In the genomic region with DNA sequence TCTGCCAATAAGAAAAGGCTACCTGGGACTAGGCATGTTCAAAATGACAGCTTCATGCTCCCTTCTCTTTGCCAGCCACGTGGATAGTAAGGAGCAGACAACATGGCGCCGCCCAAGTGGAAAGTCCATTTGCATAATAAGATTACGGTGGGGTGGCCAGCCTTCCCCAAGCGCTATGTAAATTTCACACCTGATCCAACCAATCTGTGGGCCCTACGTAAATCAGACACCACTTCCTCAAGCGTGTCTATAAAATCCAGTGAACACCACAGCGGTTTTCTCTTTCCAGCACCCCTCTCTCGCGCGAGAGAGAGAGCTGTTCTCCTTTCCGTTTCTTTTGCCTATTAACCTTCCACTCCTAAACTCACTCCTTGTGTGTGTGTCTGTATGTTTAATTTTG, we compare ENCODE assay signal across 27 cellular contexts.
DNase-seq lines count a peak whose midpoint lies in the region; ATAC-seq, FAIRE-seq and TF ChIP-seq lines count a peak whose summit lies in the region.
"Had no signal": no experiment of that assay in that cellular context is flagged by ENCODE, and none has a peak within 500 bp of the region (broad histone marks: within the 10 kb centered on the region; RNA-seq: fewer than 3 reads in every experiment).

No MANE protein-coding gene starts in this region.

- no peak for TF ChIP-seq CTCF in H1 (IDR thresholded peaks at IDR 0.05; ENCODE audit: control extremely low read depth in 1 of 3, insufficient read depth in 1 of 3, low read depth in 1 of 3, low read length in 3 of 3)
- no peak for TF ChIP-seq CTCF in OCI-LY7 (conservative IDR thresholded peaks at IDR 0.05; ENCODE audit: low read length)

- H3K27ac ChIP-seq in H1 (ENCODE audit: low read depth, low read length) (no peak overlapping the region), OCI-LY7 (ENCODE audit: low read depth, low read length, poor library complexity, severe bottlenecking) (no peak overlapping the region)
- H3K27ac ChIP-seq: cardiac muscle cell, GM23248, heart right ventricle, neutrophil, tibial artery had no signal

- no peak for ATAC-seq in HG03045 (IDR thresholded peaks at IDR 0.05; ENCODE audit: unreplicated experiment)
- ATAC-seq: CD8-positive, alpha-beta T cell; heart right ventricle; right cardiac atrium had no signal

- H3K4me3 ChIP-seq in H1 (ENCODE audit: extremely low read depth in 1 of 4, insufficient read depth in 2 of 4, low read depth in 3 of 4, low read length in 4 of 4), result no peak overlapping the region
- no peak overlapping the region for H3K4me3 ChIP-seq in OCI-LY7 (ENCODE audit: low read depth, low read length, poor library complexity, severe bottlenecking)
- H3K4me3 ChIP-seq: cardiac muscle cell, GM23248, heart right ventricle, tibial artery had no signal

- H3K14ac ChIP-seq in H1 (ENCODE audit: insufficient read length), result no peak overlapping the region

- H3K9me2 ChIP-seq in OCI-LY7 (ENCODE audit: insufficient read depth, low read length), result no peaks in the 10 kb centered on the region

- H3K79me1 ChIP-seq in H1 (ENCODE audit: low read depth, low read length), result no peaks in the 10 kb centered on the region

- peak overlapping the region; percentile 38; the same call in 1 of the 2 replicates for H2AFZ ChIP-seq in H1 (ENCODE audit: low read length)
- H2AFZ ChIP-seq in OCI-LY7 (ENCODE audit: low read length), result no peak overlapping the region
- H2AFZ ChIP-seq: GM23248 had no signal

- H3K79me2 ChIP-seq in H1 (ENCODE audit: control insufficient read depth in 1 of 2, insufficient read depth in 2 of 2, low read length in 2 of 2), result no peaks in the 10 kb centered on the region
- H3K79me2 ChIP-seq in OCI-LY7 (ENCODE audit: insufficient read depth, low read depth, low read length), result no peaks in the 10 kb centered on the region

- no peak for TF ChIP-seq POLR2A in H1 (IDR thresholded peaks at IDR 0.05; ENCODE audit: control extremely low read depth in 1 of 2, low read depth in 2 of 2, low read length in 2 of 2)

- H3K36me3 ChIP-seq in H1 (ENCODE audit: control insufficient read depth in 2 of 4, insufficient read depth in 4 of 4, low read length in 3 of 4), result no peaks in the 10 kb centered on the region
- H3K36me3 ChIP-seq in OCI-LY7 (ENCODE audit: insufficient read depth, low read length), result no peaks in the 10 kb centered on the region
- H3K36me3 ChIP-seq: cardiac muscle cell, heart right ventricle, neutrophil, tibial artery had no signal

- BruUV-seq in OCI-LY7 (replicated peaks; lab: Mats Ljungman, UMichigan), result no TSS peak

- no peaks in the 10 kb centered on the region for H3K27me3 ChIP-seq in H1 (replicated peaks in 1 of 4; ENCODE audit: control insufficient read depth in 3 of 4, extremely low read depth in 1 of 4, insufficient read depth in 3 of 4, low read length in 3 of 4)
- H3K27me3 ChIP-seq: cardiac muscle cell, heart right ventricle, neutrophil, tibial artery had no signal

- H3K9ac ChIP-seq in H1 (replicated peaks in 1 of 4; ENCODE audit: extremely low read depth in 1 of 4, low read depth in 3 of 4, low read length in 3 of 4), result no peak overlapping the region
- H3K9ac ChIP-seq: GM23248 had no signal

- no peak for TF ChIP-seq RAD21 in H1 (IDR thresholded peaks at IDR 0.05 in 1 of 2, conservative IDR thresholded peaks at IDR 0.05 in 1 of 2; ENCODE audit: low read depth in 2 of 2, low read length in 2 of 2)

- no peak overlapping the region for H2BK120ac ChIP-seq in H1 (replicated peaks; ENCODE audit: low read depth, low read length)

- no peak overlapping the region for H2AK5ac ChIP-seq in H1 (ENCODE audit: low read depth, low read length)

- H4K20me1 ChIP-seq in H1 (replicated peaks in 1 of 2; ENCODE audit: control insufficient read depth in 1 of 2, insufficient read depth in 2 of 2, low read length in 2 of 2), result no peaks in the 10 kb centered on the region
- no peaks in the 10 kb centered on the region for H4K20me1 ChIP-seq in OCI-LY7 (ENCODE audit: insufficient read depth, low read length)

- no peak for TF ChIP-seq EP300 in H1 (IDR thresholded peaks at IDR 0.05; ENCODE audit: borderline replicate concordance in 1 of 2, low read depth in 2 of 2, low read length in 2 of 2)

- H2BK5ac ChIP-seq in H1 (ENCODE audit: low read depth, low read length), result no peak overlapping the region

- H3K23me2 ChIP-seq in H1 (ENCODE audit: low read depth, low read length), result no peaks in the 10 kb centered on the region

- no peak overlapping the region for H2BK20ac ChIP-seq in H1 (ENCODE audit: low read length)

- no peak overlapping the region for H3K18ac ChIP-seq in H1 (ENCODE audit: extremely low read depth, low read length)

- H4K8ac ChIP-seq in H1 (ENCODE audit: extremely low read depth, insufficient read depth, low read length), result no peak overlapping the region

- DNase-seq in DMS153 treated with DMSO at 0.1 percent for 48 hours (lab: John Stamatoyannopoulos, UW; ENCODE audit: unreplicated experiment) (peak; percentile 11), NCI-H1105 (lab: John Stamatoyannopoulos, UW) (peak; percentile 86), NCI-H82 (lab: John Stamatoyannopoulos, UW) (peak; percentile 99), H1 (ENCODE audit: low read depth in 1 of 2, low spot score in 2 of 2) (no peak), UCSD-AML1 (lab: John Stamatoyannopoulos, UW; ENCODE audit: unreplicated experiment) (no peak), OCI-LY7 (ENCODE audit: low spot score) (no peak), DMS79 treated with DMSO at 0.1 percent for 48 hours (lab: John Stamatoyannopoulos, UW) (no peak)
- DNase-seq: activated CD4-positive, alpha-beta T cell treated with anti-CD3 and anti-CD28 coated beads, Interleukin-2, amount 50 U/mL, for 1 hour; activated CD8-positive, alpha-beta memory T cell treated with anti-CD3 and anti-CD28 coated beads, Interleukin-2, amount 50 U/mL, for 48 hours; activated effector memory CD4-positive, alpha-beta T cell treated with anti-CD3 and anti-CD28 coated beads, Interleukin-2, amount 50 U/mL, for 16 hours; amniotic stem cell; CD8-positive, alpha-beta T cell; dermis blood vessel endothelial cell; GM23248; heart right ventricle; NCI-H2081 treated with DMSO at 0.1 percent for 48 hours; NK-92 treated with Interleukin-12 subunit alpha and Interleukin-12 subunit beta, amount 100 ng/mL, for 24 hours; right cardiac atrium; stimulated activated CD4-positive, alpha-beta T cell treated with anti-CD3 and anti-CD28 coated beads, Interleukin-15, amount 100 ng/mL, for 24 hours; stimulated activated naive CD4-positive, alpha-beta T cell; tibial artery had no signal

- no peak overlapping the region for H4K5ac ChIP-seq in H1 (ENCODE audit: insufficient read length, low read depth, low read length)

- H2BK12ac ChIP-seq in H1 (ENCODE audit: low read depth, low read length), result no peak overlapping the region

- no peak overlapping the region for H3K56ac ChIP-seq in H1 (replicated peaks; ENCODE audit: insufficient read length, low read depth, low read length)

- H3K4ac ChIP-seq in H1 (replicated peaks; ENCODE audit: insufficient read length, low read depth, low read length), result no peak overlapping the region

- H3K4me2 ChIP-seq in H1 (ENCODE audit: insufficient read depth in 1 of 2, low read depth in 2 of 2, low read length in 2 of 2) (no peak overlapping the region), OCI-LY7 (ENCODE audit: low read length) (no peak overlapping the region)

- 91% methylated on average over 11 of the region's 12 CpGs; no CpG with 5 or more reads in 1 of the 2 experiments for WGBS in H1 (ENCODE audit: extremely low coverage in 1 of 2, insufficient coverage in 1 of 2, insufficient read length in 1 of 2, insufficient replicate concordance in 2 of 2, low coverage in 1 of 2, low lambda C conversion rate in 2 of 2, missing lambda C conversion rate in 1 of 2), 2 experiments

- H3K9me3 ChIP-seq in H1 (ENCODE audit: insufficient read depth in 2 of 2, low read depth in 1 of 2, low read length in 1 of 2) (peaks cover 0 to 5% of the 10 kb centered on the region in 2 experiments; a peak in 2 of 4 replicates), OCI-LY7 (ENCODE audit: low read length) (no peaks in the 10 kb centered on the region)
- H3K9me3 ChIP-seq: neutrophil had no signal

- CTCF ChIA-PET in H1 (lab: Charles Lee; ENCODE audit: partially characterized antibody) (interaction anchor here (1.2 to 2.4 kb wide), 2 partner anchors 12 to 94 kb away, joined by 5 to 14 read pairs; no protein-coding TSS in a partner anchor), OCI-LY7 (lab: Charles Lee; ENCODE audit: unreplicated experiment) (no interaction called here)

- H3K4me1 ChIP-seq in H1 (replicated peaks in 1 of 4; ENCODE audit: control insufficient read depth in 3 of 4, insufficient read depth in 4 of 4, low read length in 3 of 4), result peaks cover 0 to 11% (median 0%) of the 10 kb centered on the region in 4 experiments; a peak in 3 of 7 replicates
- H3K4me1 ChIP-seq in OCI-LY7 (ENCODE audit: insufficient read depth, low read length, poor library complexity, severe bottlenecking), result no peaks in the 10 kb centered on the region

- H4K91ac ChIP-seq in H1 (replicated peaks; ENCODE audit: insufficient read length, low read length), result no peak overlapping the region

- H3K23ac ChIP-seq in H1 (ENCODE audit: insufficient read length), result no peak overlapping the region

- no peak for FAIRE-seq in H1 (lab: Jason Lieb, UNC)
- FAIRE-seq: endothelial cell of umbilical vein, G401.6, RCC 7860 had no signal

- intact Hi-C loops in OCI-LY7 (cut with micrococcal nuclease; ENCODE audit: unreplicated experiment), result no loop called here

- POLR2A ChIA-PET in H1 (lab: Charles Lee; ENCODE audit: partially characterized antibody), result no interaction called here
- POLR2A ChIA-PET in OCI-LY7 (lab: Charles Lee), result no interaction called here

- H2BK15ac ChIP-seq in H1 (ENCODE audit: low read length), result no peak overlapping the region

Comparison
In these comparisons a context has a peak if more than half of its experiments do, and no peak if none do; other contexts are left out.
1. DNase-seq: peak in DMS153 treated with DMSO at 0.1 percent for 48 hours (single experiment), NCI-H1105 (single experiment) and NCI-H82 (single experiment); none in H1 (0 of 2), UCSD-AML1 (single experiment), OCI-LY7 (single experiment) and DMS79 treated with DMSO at 0.1 percent for 48 hours (single experiment).